8 cellular contexts compared by ENCODE assay signal in genomic region chr3:49028673-49029562, GRCh38. TPM values are rescaled to one million over a fixed set of nuclear protein-coding genes. Genes with fewer than 3 reads are reported as not detected.
DNase-seq lines count a peak whose midpoint lies in the region; TF ChIP-seq lines count a peak whose summit lies in the region.

Gene IMPDH2 (minus strand): TSS chr3:49029398. CDS start chr3:49029350, 48 bp downstream.

- 8 to 18% methylated on average over 24 to 55 of the region's 55 CpGs for WGBS in endodermal cell (ENCODE audit: insufficient coverage in 1 of 2, insufficient read length in 1 of 2), 2 experiments

- peak within 1 kb of the TSS; percentile 79 for H3K4me3 Mint-ChIP-seq in endodermal cell

- TF ChIP-seq CTCF in GM20000 (IDR thresholded peaks at IDR 0.05; ENCODE audit: extremely low read depth, missing control alignments) (no peak), endodermal cell (conservative IDR thresholded peaks at IDR 0.05) (no peak)

- peak within 1 kb of the TSS; percentile 65 for H3K27ac ChIP-seq in endodermal cell (ENCODE audit: low read depth, low read length)

- H3K4me3 ChIP-seq in endodermal cell (ENCODE audit: low read length) = peak within 1 kb of the TSS; percentile 77

- H3K27ac Mint-ChIP-seq in endodermal cell = peak within 1 kb of the TSS; percentile 98

- peaks cover 6% of the 10 kb centered on the region for H3K4me1 ChIP-seq in endodermal cell (ENCODE audit: control insufficient read depth, insufficient read depth, low read length)

- H3K27me3 ChIP-seq in endodermal cell (ENCODE audit: control insufficient read depth, insufficient read depth, low read length, poor library complexity, severe bottlenecking) = no peaks in the 10 kb centered on the region

- peaks cover 14% of the 10 kb centered on the region for H3K4me1 Mint-ChIP-seq in endodermal cell

- DNase-seq in COLO668 (lab: John Stamatoyannopoulos, UW; ENCODE audit: unreplicated experiment) (peak; percentile 91), GM20000 (ENCODE audit: low spot score) (peak; percentile 89), HT1080 (ENCODE audit: low read depth) (peak; percentile 89), NOMO-1 treated with dmso at 0.1 percent for 144 hours (lab: John Stamatoyannopoulos, UW; ENCODE audit: unreplicated experiment) (peak; percentile 84), endodermal cell (peak; percentile 97), mesenteric fat pad (ENCODE audit: low spot score) (peak; percentile 99)
- peak; percentile 84 to 93 (median 88) for DNase-seq in activated CD8-positive, alpha-beta memory T cell treated with anti-CD3 and anti-CD28 coated beads for 48 hours (ENCODE audit: low read depth in 2 of 3, low spot score in 2 of 3)
- DNase-seq in stimulated activated CD8-positive, alpha-beta memory T cell treated with anti-CD3 and anti-CD28 coated beads, Interleukin-15, amount 100 ng/mL, for 1 hour (ENCODE audit: low read depth) = peak; percentile 80

- H3K9me3 Mint-ChIP-seq in endodermal cell = no peaks in the 10 kb centered on the region

- peak within 1 kb of the TSS; percentile 74 for H3K9ac ChIP-seq in endodermal cell (ENCODE audit: extremely low read depth, low read length, poor library complexity, severe bottlenecking)

- no peaks in the 10 kb centered on the region for H3K9me3 ChIP-seq in endodermal cell (ENCODE audit: control insufficient read depth, low read length)

- no peaks in the 10 kb centered on the region for H3K27me3 Mint-ChIP-seq in endodermal cell (ENCODE audit: insufficient read depth)

- H3K36me3 ChIP-seq in endodermal cell (ENCODE audit: control insufficient read depth, insufficient read depth, low read length) = peaks cover 86% of the 10 kb centered on the region

- H3K36me3 Mint-ChIP-seq in endodermal cell (ENCODE audit: low read depth) = peaks cover 71% of the 10 kb centered on the region

RNA-seq across cellular contexts. Expression of gene IMPDH2, which starts in this region (rescaled TPM):
- 562 and 591 TPM in 2 replicates for total RNA-seq in HT1080 (2014; rRNA removed; shearing (Covaris generic))
- polyA plus RNA-seq in HT1080 (2015; cell fraction: cytosol; rRNA removed) = 509 and 510 TPM in 2 replicates
- 562 and 591 TPM in 2 replicates for polyA plus RNA-seq in HT1080 (2015; cell fraction: nucleus; rRNA removed)
- total RNA-seq in endodermal cell = 100 to 1,000 TPM; 180 to 195 TPM
- 242 TPM for polyA plus RNA-seq in endodermal cell (2013, experiment 1 of 2)
- 211 TPM for polyA plus RNA-seq in endodermal cell (2013, experiment 2 of 2)
- total RNA-seq in mesenteric fat pad = 123 TPM

Comparison
In these comparisons a context has a peak if more than half of its experiments do, and no peak if none do; other contexts are left out.
1. Peak in every context shown above with its lines: DNase-seq, H3K4me3 ChIP-seq and H3K27ac ChIP-seq.